Comparison of ENCODE assay signal across 17 cellular contexts in the genomic region with DNA sequence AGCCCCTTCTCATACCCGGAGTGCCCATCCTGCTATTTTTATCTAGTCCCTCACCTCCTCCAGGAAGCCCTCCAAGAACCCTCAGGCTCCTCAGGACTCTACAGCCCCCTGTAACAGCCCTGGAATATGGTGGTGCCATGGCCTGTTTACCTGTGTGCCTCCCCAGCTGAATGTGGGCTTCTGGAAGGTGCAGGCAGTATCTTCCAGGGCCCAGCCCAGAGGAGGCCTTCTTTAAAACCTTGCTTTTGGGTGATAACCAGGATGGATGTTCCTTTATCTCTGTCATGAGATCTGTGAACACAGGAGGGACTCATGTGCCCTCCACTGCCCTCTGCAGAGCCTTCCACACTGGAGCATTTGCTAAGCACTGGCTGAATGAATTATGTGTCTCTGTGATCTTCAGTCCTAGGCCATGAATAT. TPM values are rescaled to one million over a fixed set of nuclear protein-coding genes. Genes with fewer than 3 reads are reported as not detected.
A peak's percentile ranks its signal among the peaks of the same experiment; 100 is the strongest.
DNase-seq lines count a peak whose midpoint lies in the region; ATAC-seq, FAIRE-seq and TF ChIP-seq lines count a peak whose summit lies in the region.
"Had no signal": no experiment of that assay in that cellular context is flagged by ENCODE, and none has a peak within 500 bp of the region (broad histone marks: within the 10 kb centered on the region; RNA-seq: fewer than 3 reads in every experiment).

No MANE protein-coding gene starts in this region.

- H3K14ac ChIP-seq in mesenchymal stem cell (ENCODE audit: low read length in 2 of 2) = no peak overlapping the region

- H3K36me3 ChIP-seq in BLaER1 (no peaks in the 10 kb centered on the region), HCT116 (ENCODE audit: control insufficient read depth in 1 of 2, insufficient read depth in 2 of 2, low read length in 2 of 2) (no peaks in the 10 kb centered on the region), mesenchymal stem cell (ENCODE audit: control insufficient read depth in 1 of 2, insufficient read depth in 2 of 2, low read depth in 1 of 2, low read length in 2 of 2) (no peaks in the 10 kb centered on the region)
- H3K36me3 ChIP-seq: BLaER1 treated with 17β-estradiol and CSF1 and Interleukin-3, amounts not matched to agents 10 nM and 100 nM had no signal

- 0 out of 2 replicates have a peak overlapping the region, but pooled peaks have one; percentile 32 for H3K4me2 ChIP-seq in BLaER1
- peak overlapping the region; percentile 67; the same call in 1 of the 2 replicates for H3K4me2 ChIP-seq in HCT116 (ENCODE audit: low read length)
- H3K4me2 ChIP-seq in mesenchymal stem cell (ENCODE audit: low read length, poor library complexity, severe bottlenecking) = no peak overlapping the region

- H3K79me1 ChIP-seq in mesenchymal stem cell (replicated peaks; ENCODE audit: low read length, poor library complexity, severe bottlenecking) = no peaks in the 10 kb centered on the region

- H2BK120ac ChIP-seq in mesenchymal stem cell (ENCODE audit: low read depth, low read length) = no peak overlapping the region

- no peaks in the 10 kb centered on the region for H3K9me2 ChIP-seq in HCT116 (ENCODE audit: insufficient read depth)

- H3K9ac ChIP-seq in BLaER1 = no peak overlapping the region
- H3K9ac ChIP-seq in HCT116 (ENCODE audit: low read length) = peak overlapping the region; percentile 71
- H3K9ac ChIP-seq in mesenchymal stem cell (ENCODE audit: low read length) = no peak overlapping the region
- H3K9ac ChIP-seq: BLaER1 treated with 17β-estradiol and CSF1 and Interleukin-3, amounts not matched to agents 10 nM and 100 nM had no signal

- CTCF ChIA-PET in HCT116 (lab: Charles Lee) = interaction anchor here (1.4 kb wide), 1 partner anchor 195 kb away, joined by 4 read pairs; no protein-coding TSS in a partner anchor

- TF ChIP-seq POLR2A in HCT116 (IDR thresholded peaks at IDR 0.05; ENCODE audit: borderline replicate concordance, extremely low read depth, insufficient read depth, insufficient read length) (no peak), lower leg skin (IDR thresholded peaks at IDR 0.05) (no peak)

- no peaks in the 10 kb centered on the region for H3K9me3 ChIP-seq in BLaER1
- no peaks in the 10 kb centered on the region for H3K9me3 ChIP-seq in HCT116 (ENCODE audit: control insufficient read depth in 1 of 2, insufficient read depth in 1 of 2, low read depth in 1 of 2, low read length in 2 of 2)
- no peaks in the 10 kb centered on the region for H3K9me3 ChIP-seq in mesenchymal stem cell (ENCODE audit: control insufficient read depth, low read length)
- H3K9me3 ChIP-seq: BLaER1 treated with 17β-estradiol and CSF1 and Interleukin-3, amounts not matched to agents 10 nM and 100 nM had no signal

- no peaks in the 10 kb centered on the region for H4K20me1 ChIP-seq in BLaER1
- H4K20me1 ChIP-seq in HCT116 (ENCODE audit: insufficient read depth) = no peaks in the 10 kb centered on the region
- H4K20me1 ChIP-seq: BLaER1 treated with 17β-estradiol and CSF1 and Interleukin-3, amounts not matched to agents 10 nM and 100 nM had no signal

- no TSS peak for BruUV-seq in HCT116 (replicated peaks; lab: Mats Ljungman, UMichigan)

- TF ChIP-seq CTCF in HCT116 (IDR thresholded peaks at IDR 0.05 in 2 of 3, conservative IDR thresholded peaks at IDR 0.05 in 1 of 3; ENCODE audit: borderline replicate concordance in 1 of 3, insufficient read depth in 1 of 3, low read depth in 2 of 3, low read length in 2 of 3) = no peak
- no peak for TF ChIP-seq CTCF in lower leg skin (IDR thresholded peaks at IDR 0.05)
- TF ChIP-seq CTCF in chondrocyte (IDR thresholded peaks at IDR 0.05) = no peak

- H2AFZ ChIP-seq in HCT116 (ENCODE audit: low read depth, low read length, poor library complexity, severe bottlenecking) (no peak overlapping the region), mesenchymal stem cell (ENCODE audit: low read depth, low read length) (no peak overlapping the region)

- no peak for FAIRE-seq in RCC 7860 (lab: Jason Lieb, UNC)
- FAIRE-seq: G401.6, GM12891 had no signal

- H3K4ac ChIP-seq in mesenchymal stem cell (ENCODE audit: low read depth in 1 of 2, low read length in 2 of 2) = no peak overlapping the region

- RAD21 ChIA-PET in HCT116 (lab: Charles Lee; ENCODE audit: low non-redundant PET in 1 of 2, low total read pairs in 2 of 2, uncharacterized antibody in 2 of 2, unreplicated experiment in 2 of 2) = no interaction called here

- no peaks in the 10 kb centered on the region for H3K9me3 Mint-ChIP-seq in stimulated activated naive CD8-positive, alpha-beta T cell treated with anti-CD3 and anti-CD28 coated beads, Interleukin-15, amount 100 ng/mL, for 72 hours
- no peaks in the 10 kb centered on the region for H3K9me3 Mint-ChIP-seq in chondrocyte (ENCODE audit: low read depth)

- no peak for ATAC-seq in HCT116
- ATAC-seq in GM18870 (IDR thresholded peaks at IDR 0.05; ENCODE audit: unreplicated experiment) = no peak
- no peak for ATAC-seq in stimulated activated naive CD8-positive, alpha-beta T cell treated with anti-CD3 and anti-CD28 coated beads, Interleukin-15, amount 100 ng/mL, for 72 hours

- peak overlapping the region in 1 of 2 experiments; percentile 35 for H2BK12ac ChIP-seq in mesenchymal stem cell (ENCODE audit: low read length in 2 of 2)

- H3K27me3 Mint-ChIP-seq in stimulated activated naive CD8-positive, alpha-beta T cell treated with anti-CD3 and anti-CD28 coated beads, Interleukin-15, amount 100 ng/mL, for 72 hours = no peaks in the 10 kb centered on the region
- no peaks in the 10 kb centered on the region for H3K27me3 Mint-ChIP-seq in chondrocyte (ENCODE audit: low read depth)
- H3K27me3 Mint-ChIP-seq: CD4-positive, CD25-positive, alpha-beta regulatory T cell had no signal

- POLR2A ChIA-PET in HCT116 (lab: Charles Lee) = interaction anchor here (5.0 to 15.9 kb wide), 2 partner anchors 6 to 12 kb away, joined by 34 to 198 read pairs; no protein-coding TSS in a partner anchor

- H4K91ac ChIP-seq in mesenchymal stem cell (ENCODE audit: low read length) = no peak overlapping the region

- peak overlapping the region; percentile 73 for H2AK5ac ChIP-seq in mesenchymal stem cell (ENCODE audit: low read length, severe bottlenecking)

- no peaks in the 10 kb centered on the region for H3K27me3 ChIP-seq in BLaER1
- H3K27me3 ChIP-seq in HCT116 (ENCODE audit: insufficient read depth, low read length) = no peaks in the 10 kb centered on the region
- no peaks in the 10 kb centered on the region for H3K27me3 ChIP-seq in mesenchymal stem cell (ENCODE audit: control insufficient read depth in 1 of 2, insufficient read depth in 1 of 2, low read length in 2 of 2)
- H3K27me3 ChIP-seq: BLaER1 treated with 17β-estradiol and CSF1 and Interleukin-3, amounts not matched to agents 10 nM and 100 nM had no signal

- peak overlapping the region in 1 of 2 experiments; percentile 29 for H3K18ac ChIP-seq in mesenchymal stem cell (ENCODE audit: low read depth in 1 of 2, low read length in 2 of 2)

- DNase-seq in HCT116 (ENCODE audit: low read depth, low spot score) (no peak), RCC 7860 (ENCODE audit: low spot score) (peak; percentile 33), mesenchymal stem cell (no peak), lower leg skin (ENCODE audit: low spot score in 2 of 2) (no peak), chondrocyte (ENCODE audit: low spot score) (no peak)
- DNase-seq in stimulated activated naive CD8-positive, alpha-beta T cell treated with anti-CD3 and anti-CD28 coated beads, Interleukin-15, amount 100 ng/mL, for 72 hours = no peak
- DNase-seq: AML-193; Calu3; CD4-positive, CD25-positive, alpha-beta regulatory T cell; DMS 273 treated with DMSO at 0.1 percent for 48 hours; GOT3; HCEC 1CT had no signal

- H3K27ac ChIP-seq in BLaER1 = no peak overlapping the region
- peak overlapping the region; percentile 99 for H3K27ac ChIP-seq in HCT116 (ENCODE audit: low read depth, low read length)
- peak overlapping the region; percentile 99 for H3K27ac ChIP-seq in mesenchymal stem cell (ENCODE audit: low read length, poor library complexity, severe bottlenecking)
- H3K27ac ChIP-seq: BLaER1 treated with 17β-estradiol and CSF1 and Interleukin-3, amounts not matched to agents 10 nM and 100 nM had no signal

- H4K8ac ChIP-seq in mesenchymal stem cell (ENCODE audit: low read length) = no peak overlapping the region

- H3K4me3 ChIP-seq in BLaER1 (no peak overlapping the region), HCT116 (replicated peaks in 1 of 2; ENCODE audit: low read depth in 1 of 2, low read length in 2 of 2) (no peak overlapping the region), mesenchymal stem cell (ENCODE audit: insufficient read depth in 1 of 2, low read depth in 1 of 2, low read length in 2 of 2) (no peak overlapping the region), lower leg skin (ENCODE audit: low read depth, poor library complexity, severe bottlenecking) (no peak overlapping the region)
- H3K4me3 ChIP-seq: BLaER1 treated with 17β-estradiol and CSF1 and Interleukin-3, amounts not matched to agents 10 nM and 100 nM had no signal

- H3K4me3 Mint-ChIP-seq in stimulated activated naive CD8-positive, alpha-beta T cell treated with anti-CD3 and anti-CD28 coated beads, Interleukin-15, amount 100 ng/mL, for 72 hours = no peak overlapping the region
- H3K4me3 Mint-ChIP-seq in chondrocyte (ENCODE audit: unreplicated experiment) = no peak overlapping the region
- H3K4me3 Mint-ChIP-seq: CD4-positive, CD25-positive, alpha-beta regulatory T cell had no signal

- intact Hi-C loops in HCT116 (cut with micrococcal nuclease) (no loop called here), lower leg skin (cut with DNase I; ENCODE audit: low total_unique reads) (no loop called here)

- no peak overlapping the region for H3K27ac Mint-ChIP-seq in stimulated activated naive CD8-positive, alpha-beta T cell treated with anti-CD3 and anti-CD28 coated beads, Interleukin-15, amount 100 ng/mL, for 72 hours
- no peak overlapping the region for H3K27ac Mint-ChIP-seq in chondrocyte (ENCODE audit: unreplicated experiment)
- H3K27ac Mint-ChIP-seq: CD4-positive, CD25-positive, alpha-beta regulatory T cell had no signal

- 95% methylated on average over 1 of the region's 1 CpG for WGBS in mesenchymal stem cell
- WGBS in lower leg skin, 2 donors = 83 to 90% methylated on average over 1 of the region's 1 CpG

- no peak overlapping the region for H2BK5ac ChIP-seq in mesenchymal stem cell (ENCODE audit: low read depth, low read length, poor library complexity, severe bottlenecking)

- H2BK15ac ChIP-seq in mesenchymal stem cell (ENCODE audit: low read depth, poor library complexity, severe bottlenecking) = no peak overlapping the region

- peaks cover 5% of the 10 kb centered on the region; the same call in 1 of the 2 replicates for H3K79me2 ChIP-seq in HCT116 (ENCODE audit: insufficient read depth, low read length)

- no peaks in the 10 kb centered on the region for H3K36me3 Mint-ChIP-seq in chondrocyte (ENCODE audit: low read depth)
- H3K36me3 Mint-ChIP-seq: CD4-positive, CD25-positive, alpha-beta regulatory T cell had no signal

- no peak overlapping the region for H3K23ac ChIP-seq in mesenchymal stem cell (ENCODE audit: low read length in 2 of 2)

- TF ChIP-seq RAD21 in HCT116 (IDR thresholded peaks at IDR 0.05; ENCODE audit: low read depth) = no peak

- H3K4me1 Mint-ChIP-seq in stimulated activated naive CD8-positive, alpha-beta T cell treated with anti-CD3 and anti-CD28 coated beads, Interleukin-15, amount 100 ng/mL, for 72 hours = no peaks in the 10 kb centered on the region
- peaks cover 29% of the 10 kb centered on the region for H3K4me1 Mint-ChIP-seq in chondrocyte (ENCODE audit: low read depth)
- H3K4me1 Mint-ChIP-seq: CD4-positive, CD25-positive, alpha-beta regulatory T cell had no signal

- peaks cover 27% of the 10 kb centered on the region for H3K4me1 ChIP-seq in BLaER1
- peaks cover 82 to 96% of the 10 kb centered on the region in 2 experiments for H3K4me1 ChIP-seq in HCT116 (ENCODE audit: control insufficient read depth in 1 of 2, insufficient read depth in 2 of 2, low read length in 2 of 2)
- H3K4me1 ChIP-seq in mesenchymal stem cell (ENCODE audit: control insufficient read depth, insufficient read depth, low read depth, low read length) = peaks cover 45% of the 10 kb centered on the region

RNA-seq across cellular contexts. Expression of a gene that starts 36.7 kb away (rescaled TPM):
- total RNA-seq in HCT116 (2021; ENCODE audit: unreplicated experiment) (95.1 TPM), lower leg skin (10 to 100 TPM; 39.5 to 53.3 (median 47.0) TPM), chondrocyte (29.5 to 31.2 TPM (median 31.1 TPM) in 3 replicates)
- polyA plus RNA-seq in HCT116 (2012) = 50.5 and 67.7 TPM in 2 replicates
- 47.0 TPM for polyA plus RNA-seq in mesenchymal stem cell (2013, experiment 1 of 2)
- polyA plus RNA-seq in mesenchymal stem cell (2013, experiment 2 of 2) = 48.0 TPM
